Comparison of ENCODE assay signal across 12 cellular contexts in genomic region chr3:134381836-134382442, GRCh38. TPM values are rescaled to one million over a fixed set of nuclear protein-coding genes. Genes with fewer than 3 reads are reported as not detected.
DNase-seq lines count a peak whose midpoint lies in the region; ATAC-seq, FAIRE-seq and TF ChIP-seq lines count a peak whose summit lies in the region.
"Had no signal": no experiment of that assay in that cellular context is flagged by ENCODE, and none has a peak within 500 bp of the region (broad histone marks: within the 10 kb centered on the region; RNA-seq: fewer than 3 reads in every experiment).

No MANE protein-coding gene starts in this region.

- H3K4me3 Mint-ChIP-seq in Caco-2 (ENCODE audit: unreplicated experiment), result no peak overlapping the region
- H3K4me3 Mint-ChIP-seq: neural crest cell had no signal

- ATAC-seq in GM21515 (IDR thresholded peaks at IDR 0.05; ENCODE audit: unreplicated experiment), result no peak

- no peak overlapping the region for H3K4ac ChIP-seq in H1 (replicated peaks; ENCODE audit: insufficient read length, low read depth, low read length)

- POLR2A ChIA-PET in H1 (lab: Charles Lee; ENCODE audit: partially characterized antibody) (interaction anchor here (1.0 to 45.2 kb wide), 8 partner anchors 9 to 76 kb away, joined by 3 to 1731 read pairs (median 6); no protein-coding TSS in a partner anchor), Caco-2 (lab: Charles Lee) (no interaction called here)

- no peak overlapping the region for H2BK120ac ChIP-seq in H1 (replicated peaks; ENCODE audit: low read depth, low read length)

- DNase-seq in LNCaP clone FGC (ENCODE audit: low read depth) (peak; percentile 97), H1 (ENCODE audit: low read depth in 1 of 2, low spot score in 2 of 2) (no peak), SKM-1 (lab: John Stamatoyannopoulos, UW; ENCODE audit: unreplicated experiment) (no peak), GM19238 (ENCODE audit: insufficient read length, low spot score) (no peak), Caco-2 (no peak)
- DNase-seq: activated naive CD4-positive, alpha-beta T cell; stimulated activated CD4-positive, alpha-beta T cell treated with anti-CD3 and anti-CD28 coated beads, Interleukin-2, amount 100 ng/mL, for 24 hours had no signal

- no peak overlapping the region for H3K9ac ChIP-seq in H1 (replicated peaks in 1 of 4; ENCODE audit: extremely low read depth in 1 of 4, low read depth in 3 of 4, low read length in 3 of 4)

- TF ChIP-seq CTCF in 22Rv1 (IDR thresholded peaks at IDR 0.05) (no peak), LNCaP clone FGC (IDR thresholded peaks at IDR 0.05; ENCODE audit: control insufficient read depth, extremely low read depth, insufficient read depth) (no peak), H1 (IDR thresholded peaks at IDR 0.05; ENCODE audit: control extremely low read depth in 1 of 3, insufficient read depth in 1 of 3, low read depth in 1 of 3, low read length in 3 of 3) (no peak), Caco-2 (IDR thresholded peaks at IDR 0.05; ENCODE audit: insufficient read depth in 1 of 2, low read depth in 1 of 2, low read length in 1 of 2, severe bottlenecking in 1 of 2, unreplicated experiment in 1 of 2) (no peak)

- no peak overlapping the region; the same call in 1 of the 2 replicates for H2BK20ac ChIP-seq in H1 (ENCODE audit: low read length)

- CTCF ChIA-PET in H1 (lab: Charles Lee; ENCODE audit: partially characterized antibody), result interaction anchor here (0.6 to 14.7 kb wide), 7 partner anchors 13 to 1625 kb away, joined by 3 to 144 read pairs (median 4); no protein-coding TSS in a partner anchor
- CTCF ChIA-PET in Caco-2 (lab: Charles Lee), result no interaction called here

- peak overlapping the region; percentile 21 for H3K4me3 ChIP-seq in LNCaP clone FGC (ENCODE audit: low read depth, low read length)
- no peak overlapping the region for H3K4me3 ChIP-seq in H1 (ENCODE audit: extremely low read depth in 1 of 4, insufficient read depth in 2 of 4, low read depth in 3 of 4, low read length in 4 of 4)
- H3K4me3 ChIP-seq in muscle layer of duodenum (ENCODE audit: low read depth in 1 of 2, low read length in 2 of 2), result no peak overlapping the region
- no peak overlapping the region for H3K4me3 ChIP-seq in Caco-2 (ENCODE audit: low read depth, low read length)

- H2BK5ac ChIP-seq in H1 (ENCODE audit: low read depth, low read length), result no peak overlapping the region

- H4K5ac ChIP-seq in H1 (ENCODE audit: insufficient read length, low read depth, low read length), result no peak overlapping the region

- no peak for TF ChIP-seq EP300 in H1 (IDR thresholded peaks at IDR 0.05; ENCODE audit: borderline replicate concordance in 1 of 2, low read depth in 2 of 2, low read length in 2 of 2)

- H2BK15ac ChIP-seq in H1 (ENCODE audit: low read length), result no peak overlapping the region

- no peaks in the 10 kb centered on the region for H3K23me2 ChIP-seq in H1 (ENCODE audit: low read depth, low read length)

- 0 out of 2 replicates have a peak overlapping the region, but pooled peaks have one; percentile 66 for H2AFZ ChIP-seq in H1 (ENCODE audit: low read length)

- H3K36me3 Mint-ChIP-seq in Caco-2 (ENCODE audit: insufficient read depth, unreplicated experiment), result no peaks in the 10 kb centered on the region

- no peak overlapping the region for H4K91ac ChIP-seq in H1 (replicated peaks; ENCODE audit: insufficient read length, low read length)

- no peaks in the 10 kb centered on the region for H4K20me1 ChIP-seq in H1 (replicated peaks in 1 of 2; ENCODE audit: control insufficient read depth in 1 of 2, insufficient read depth in 2 of 2, low read length in 2 of 2)

- BruUV-seq in Caco-2 (replicated peaks; lab: Mats Ljungman, UMichigan), result no TSS peak

- peak overlapping the region; percentile 62 for H2BK12ac ChIP-seq in H1 (ENCODE audit: low read depth, low read length)

- FAIRE-seq in H1 (lab: Jason Lieb, UNC), result peak; percentile 52

- WGBS in H1 (ENCODE audit: extremely low coverage in 1 of 2, insufficient coverage in 1 of 2, insufficient read length in 1 of 2, insufficient replicate concordance in 2 of 2, low coverage in 1 of 2, low lambda C conversion rate in 2 of 2, missing lambda C conversion rate in 1 of 2), 2 experiments, result 63% methylated on average over 8 of the region's 8 CpGs; no CpG with 5 or more reads in 1 of the 2 experiments

- TF ChIP-seq POLR2A in H1 (IDR thresholded peaks at IDR 0.05; ENCODE audit: control extremely low read depth in 1 of 2, low read depth in 2 of 2, low read length in 2 of 2), result no peak

- H3K18ac ChIP-seq in H1 (ENCODE audit: extremely low read depth, low read length), result no peak overlapping the region

- H3K27ac Mint-ChIP-seq in Caco-2 (ENCODE audit: unreplicated experiment), result no peak overlapping the region

- no peak overlapping the region for H3K14ac ChIP-seq in H1 (ENCODE audit: insufficient read length)

- H3K36me3 ChIP-seq in H1 (ENCODE audit: control insufficient read depth in 2 of 4, insufficient read depth in 4 of 4, low read length in 3 of 4) (no peaks in the 10 kb centered on the region), muscle layer of duodenum (ENCODE audit: control insufficient read depth in 1 of 2, insufficient read depth in 2 of 2, low read length in 2 of 2) (no peaks in the 10 kb centered on the region), Caco-2 (ENCODE audit: control insufficient read depth, insufficient read depth, low read length) (no peaks in the 10 kb centered on the region)

- H3K9me3 ChIP-seq in H1 (ENCODE audit: insufficient read depth in 2 of 2, low read depth in 1 of 2, low read length in 1 of 2) (no peaks in the 10 kb centered on the region), muscle layer of duodenum (ENCODE audit: control insufficient read depth in 1 of 2, low read length in 2 of 2) (no peaks in the 10 kb centered on the region), Caco-2 (no peaks in the 10 kb centered on the region)

- H3K27me3 Mint-ChIP-seq in Caco-2 (ENCODE audit: insufficient read depth, unreplicated experiment), result no peaks in the 10 kb centered on the region

- peaks cover 13% of the 10 kb centered on the region for H3K4me1 Mint-ChIP-seq in Caco-2 (ENCODE audit: low read depth, unreplicated experiment)

- intact Hi-C loops in Caco-2 (cut with micrococcal nuclease; ENCODE audit: unreplicated experiment), result no loop called here

- peaks cover 1 to 18% (median 8%) of the 10 kb centered on the region in 4 experiments for H3K27me3 ChIP-seq in H1 (replicated peaks in 1 of 4; ENCODE audit: control insufficient read depth in 3 of 4, extremely low read depth in 1 of 4, insufficient read depth in 3 of 4, low read length in 3 of 4)
- no peaks in the 10 kb centered on the region for H3K27me3 ChIP-seq in muscle layer of duodenum (ENCODE audit: low read depth, low read length)
- no peaks in the 10 kb centered on the region for H3K27me3 ChIP-seq in Caco-2 (replicated peaks; ENCODE audit: control insufficient read depth, insufficient read depth, low read length)

- H3K27ac ChIP-seq in 22Rv1 (peak overlapping the region; percentile 50), H1 (ENCODE audit: low read depth, low read length) (no peak overlapping the region), muscle layer of duodenum (ENCODE audit: low read length) (peak overlapping the region; percentile 22)
- H3K27ac ChIP-seq: HL-60 had no signal

- H3K4me2 ChIP-seq in H1 (ENCODE audit: insufficient read depth in 1 of 2, low read depth in 2 of 2, low read length in 2 of 2), result peak overlapping the region in 1 of 2 experiments; percentile 33; a peak in 1 of 4 replicates

- H4K8ac ChIP-seq in H1 (ENCODE audit: extremely low read depth, insufficient read depth, low read length), result no peak overlapping the region

- H3K79me1 ChIP-seq in H1 (ENCODE audit: low read depth, low read length), result no peaks in the 10 kb centered on the region

- no peak overlapping the region for H3K23ac ChIP-seq in H1 (ENCODE audit: insufficient read length)

- H3K4me1 ChIP-seq in H1 (replicated peaks in 1 of 4; ENCODE audit: control insufficient read depth in 3 of 4, insufficient read depth in 4 of 4, low read length in 3 of 4) (peaks cover 5 to 14% (median 12%) of the 10 kb centered on the region in 4 experiments; a peak in 6 of 7 replicates), muscle layer of duodenum (ENCODE audit: control insufficient read depth in 1 of 2, insufficient read depth in 2 of 2, low read length in 2 of 2) (peaks cover 0 to 7% of the 10 kb centered on the region in 2 donors), Caco-2 (peaks cover 12% of the 10 kb centered on the region)

- no peaks in the 10 kb centered on the region for H3K79me2 ChIP-seq in H1 (ENCODE audit: control insufficient read depth in 1 of 2, insufficient read depth in 2 of 2, low read length in 2 of 2)

- no peak overlapping the region for H3K56ac ChIP-seq in H1 (replicated peaks; ENCODE audit: insufficient read length, low read depth, low read length)

- H3K9me3 Mint-ChIP-seq in Caco-2 (ENCODE audit: unreplicated experiment), result no peaks in the 10 kb centered on the region
- H3K9me3 Mint-ChIP-seq: neural crest cell had no signal

- TF ChIP-seq RAD21 in H1 (IDR thresholded peaks at IDR 0.05 in 1 of 2, conservative IDR thresholded peaks at IDR 0.05 in 1 of 2; ENCODE audit: low read depth in 2 of 2, low read length in 2 of 2), result no peak

- no peak overlapping the region for H2AK5ac ChIP-seq in H1 (ENCODE audit: low read depth, low read length)

TF ChIP-seq in H1, 55 proteins besides CTCF, POLR2A, EP300 and RAD21 (continues in another document):
- no peak for TF ChIP-seq TAF1 (IDR thresholded peaks at IDR 0.05; ENCODE audit: low read depth, low read length)
- no peak for TF ChIP-seq CBX5 (IDR thresholded peaks at IDR 0.05; ENCODE audit: low read depth, low read length)
- no peak for TF ChIP-seq ATF2 (IDR thresholded peaks at IDR 0.05; ENCODE audit: low read length)

RNA-seq across cellular contexts. Expression of gene AMOTL2, which starts 7.7 kb away (rescaled TPM):
- total RNA-seq in H1 (2021; fragmentation: NEBNext Ultra II Directional; extraction: Animal tissue kit (Norgen Biotek cat#: 25700)), result 60.3 and 63.7 TPM in 2 replicates
- polyA plus RNA-seq in H1 (2011; rRNA removed), result 19.0 and 33.5 TPM in 2 replicates
- 31.5 TPM for polyA plus RNA-seq in H1 (2011; cell fraction: cytosol; rRNA removed)
- polyA plus RNA-seq in H1 (2011; cell fraction: nucleus; rRNA removed), result 61.9 TPM
- 19.2 to 24.1 TPM (median 20.7 TPM) in 4 replicates for polyA plus RNA-seq in H1 (2012, experiment 1 of 2)
- 17.1 TPM for polyA plus RNA-seq in H1 (2012, experiment 2 of 2)
- polyA plus RNA-seq in H1 (2013, experiment 1 of 2), result 18.6 TPM
- 17.2 TPM for polyA plus RNA-seq in H1 (2013, experiment 2 of 2)
- polyA minus RNA-seq in H1 (2011; rRNA and poly(A)+ RNA removed), result 34.9 and 37.0 TPM in 2 replicates
- 31.9 TPM for polyA minus RNA-seq in H1 (2011; cell fraction: cytosol; rRNA and poly(A)+ RNA removed)
- 103 TPM for polyA minus RNA-seq in H1 (2011; cell fraction: nucleus; rRNA and poly(A)+ RNA removed)
- 220 and 271 TPM in 2 replicates for total RNA-seq in Caco-2 (2022)
